26 cellular contexts compared by ENCODE assay signal in genomic region chr14:69351385-69351784, GRCh38. TPM values are rescaled to one million over a fixed set of nuclear protein-coding genes. Genes with fewer than 3 reads are reported as not detected.
A peak's percentile ranks its signal among the peaks of the same experiment; 100 is the strongest.
DNase-seq lines count a peak whose midpoint lies in the region; ATAC-seq, FAIRE-seq and TF ChIP-seq lines count a peak whose summit lies in the region.
"Had no signal": no experiment of that assay in that cellular context is flagged by ENCODE, and none has a peak within 500 bp of the region (broad histone marks: within the 10 kb centered on the region; RNA-seq: fewer than 3 reads in every experiment).

No MANE protein-coding gene starts in this region.

- POLR2A ChIA-PET in endothelial cell of umbilical vein (lab: Charles Lee) = no interaction called here

- H3K9ac ChIP-seq in OCI-LY3 (ENCODE audit: low read length) (no peak overlapping the region), endothelial cell of umbilical vein (replicated peaks; ENCODE audit: extremely low read depth, insufficient read depth, low read length) (no peak overlapping the region)
- H3K9ac ChIP-seq: BLaER1 had no signal

- H4K20me1 ChIP-seq in OCI-LY3 (ENCODE audit: insufficient read depth, low read length) (no peaks in the 10 kb centered on the region), endothelial cell of umbilical vein (replicated peaks; ENCODE audit: control insufficient read depth, extremely low read depth, insufficient read depth, low read length) (no peaks in the 10 kb centered on the region)
- H4K20me1 ChIP-seq: BLaER1 had no signal

- no peak for TF ChIP-seq POLR2A in endothelial cell of umbilical vein (IDR thresholded peaks at IDR 0.05; ENCODE audit: low read depth, low read length)

- peak; percentile 37 for FAIRE-seq in endothelial cell of umbilical vein (lab: Jason Lieb, UNC)
- FAIRE-seq: A204.1 had no signal

- H3K9me3 ChIP-seq in OCI-LY3 (ENCODE audit: insufficient read depth, low read length) (no peaks in the 10 kb centered on the region), endothelial cell of umbilical vein (replicated peaks; ENCODE audit: control insufficient read depth, insufficient read depth, low read length) (no peaks in the 10 kb centered on the region), upper lobe of right lung (no peaks in the 10 kb centered on the region), right atrium auricular region (no peaks in the 10 kb centered on the region)
- H3K9me3 ChIP-seq: adrenal gland, BLaER1, ovary had no signal

- peaks cover 64% of the 10 kb centered on the region for H3K4me1 ChIP-seq in OCI-LY3 (ENCODE audit: low read length)
- no peaks in the 10 kb centered on the region for H3K4me1 ChIP-seq in endothelial cell of umbilical vein (ENCODE audit: control insufficient read depth, extremely low read depth, insufficient read depth, low read length)
- H3K4me1 ChIP-seq in upper lobe of right lung = no peaks in the 10 kb centered on the region
- H3K4me1 ChIP-seq in right atrium auricular region = peaks cover 0 to 15% of the 10 kb centered on the region in 2 donors

- H3K27me3 ChIP-seq in OCI-LY3 (ENCODE audit: low read depth, low read length) (no peaks in the 10 kb centered on the region), endothelial cell of umbilical vein (ENCODE audit: control insufficient read depth in 2 of 2, insufficient read depth in 2 of 2, low read length in 2 of 2) (no peaks in the 10 kb centered on the region), upper lobe of right lung (no peaks in the 10 kb centered on the region), right atrium auricular region (no peaks in the 10 kb centered on the region)
- H3K27me3 ChIP-seq: adrenal gland, BLaER1, ovary had no signal

- H3K4me3 ChIP-seq in OCI-LY3 (ENCODE audit: low read length) (no peak overlapping the region), endothelial cell of umbilical vein (replicated peaks in 1 of 3; ENCODE audit: insufficient read depth in 1 of 3, low read depth in 1 of 3, low read length in 3 of 3) (no peak overlapping the region), upper lobe of right lung (no peak overlapping the region), right atrium auricular region (no peak overlapping the region)
- H3K4me3 ChIP-seq: adrenal gland, BLaER1, ovary had no signal

- no peaks in the 10 kb centered on the region for H3K9me1 ChIP-seq in endothelial cell of umbilical vein (replicated peaks; ENCODE audit: control insufficient read depth, extremely low read depth, insufficient read depth, low read length)

- H3K4me2 ChIP-seq in OCI-LY3 (ENCODE audit: low read length) (peak overlapping the region; percentile 1; the same call in 1 of the 2 replicates), endothelial cell of umbilical vein (ENCODE audit: insufficient read depth, low read length) (no peak overlapping the region)
- H3K4me2 ChIP-seq: BLaER1 had no signal

- dilution Hi-C loops in endothelial cell of umbilical vein (cut with MboI; ENCODE audit: extremely low pct_ligation_motif_present, low sequenced_read_pairs) = no loop called here

- CTCF ChIA-PET in endothelial cell of umbilical vein (lab: Charles Lee) = interaction anchor here (0.7 to 1.2 kb wide), 3 partner anchors 10 to 109 kb away, joined by 3 read pairs; no protein-coding TSS in a partner anchor

- DNase-seq in SKM-1 treated with dmso at 0.1 percent for 144 hours (lab: John Stamatoyannopoulos, UW; ENCODE audit: unreplicated experiment) = peak; percentile 1
- no peak for DNase-seq in SKM-1 (lab: John Stamatoyannopoulos, UW; ENCODE audit: unreplicated experiment)
- DNase-seq in endothelial cell of umbilical vein (ENCODE audit: low read depth, low spot score) = no peak
- no peak for DNase-seq in upper lobe of right lung
- DNase-seq in left cardiac atrium = no peak
- DNase-seq in right atrium auricular region (ENCODE audit: low spot score) = no peak
- DNase-seq: activated CD4-positive, alpha-beta T cell treated with anti-CD3 and anti-CD28 coated beads, Interleukin-2, amount 50 U/mL, for 4 hours; activated gamma-delta T cell treated with Interleukin-2 at 50 U/mL for 16 hours; adrenal gland; Calu3; IMR-90; islet precursor cell; mammary epithelial cell; NCI-H1092; NCI-H2029 treated with DMSO at 0.1 percent for 48 hours; NK-92 treated with Interleukin-12 subunit alpha and Interleukin-12 subunit beta, amount 100 ng/mL, for 24 hours; ovary had no signal

- no peak overlapping the region for H3K27ac ChIP-seq in OCI-LY3 (ENCODE audit: low read length)
- H3K27ac ChIP-seq in endothelial cell of umbilical vein (ENCODE audit: insufficient read depth, low read depth, low read length) = no peak overlapping the region
- H3K27ac ChIP-seq in upper lobe of right lung = no peak overlapping the region
- H3K27ac ChIP-seq in right atrium auricular region = no peak overlapping the region
- H3K27ac ChIP-seq: adrenal gland, BLaER1, epithelial cell of prostate, foreskin keratinocyte, HL-60, ovary, VCaP had no signal

- BruUV-seq in endothelial cell of umbilical vein (replicated peaks; lab: Mats Ljungman, UMichigan) = no TSS peak

- TF ChIP-seq CTCF in OCI-LY3 (IDR thresholded peaks at IDR 0.05; ENCODE audit: low read depth, low read length) = no peak
- no peak for TF ChIP-seq CTCF in endothelial cell of umbilical vein (IDR thresholded peaks at IDR 0.05; ENCODE audit: extremely low read depth in 1 of 2, insufficient read depth in 1 of 2, low read depth in 1 of 2, low read length in 2 of 2)
- no peak for TF ChIP-seq CTCF in upper lobe of right lung (IDR thresholded peaks at IDR 0.05)
- TF ChIP-seq CTCF in right atrium auricular region (IDR thresholded peaks at IDR 0.05) = no peak

- intact Hi-C loops in endothelial cell of umbilical vein (cut with micrococcal nuclease) = no loop called here
- intact Hi-C loops in upper lobe of right lung (cut with DNase I) = loop anchor here (10.0 kb wide), 1 partner anchor 107 kb away; no protein-coding TSS in a partner anchor
- intact Hi-C loops in left cardiac atrium (cut with DNase I) = loop anchor here in 1 of 2 donors (10.0 kb wide), 1 partner anchor 97 kb away; no protein-coding TSS in a partner anchor

- H3K36me3 ChIP-seq in OCI-LY3 (replicated peaks; ENCODE audit: low read depth, low read length) = no peaks in the 10 kb centered on the region
- no peaks in the 10 kb centered on the region for H3K36me3 ChIP-seq in endothelial cell of umbilical vein (ENCODE audit: control insufficient read depth in 2 of 2, extremely low read depth in 1 of 2, insufficient read depth in 2 of 2, low read length in 2 of 2)
- H3K36me3 ChIP-seq in upper lobe of right lung = no peaks in the 10 kb centered on the region
- peaks cover 5% of the 10 kb centered on the region for H3K36me3 ChIP-seq in right atrium auricular region
- H3K36me3 ChIP-seq: adrenal gland, BLaER1, ovary had no signal

- H3K79me2 ChIP-seq in OCI-LY3 (ENCODE audit: low read length) = peaks cover 3% of the 10 kb centered on the region; the same call in 1 of the 2 replicates
- no peaks in the 10 kb centered on the region for H3K79me2 ChIP-seq in endothelial cell of umbilical vein (ENCODE audit: control insufficient read depth, insufficient read depth, low read length)

- H2AFZ ChIP-seq in OCI-LY3 (ENCODE audit: low read depth, low read length) (no peak overlapping the region), endothelial cell of umbilical vein (ENCODE audit: low read depth, low read length) (no peak overlapping the region)

- ATAC-seq in upper lobe of right lung = peak; percentile 45
- ATAC-seq in left cardiac atrium = no peak
- ATAC-seq in GM21619 (IDR thresholded peaks at IDR 0.05; ENCODE audit: unreplicated experiment) = no peak
- ATAC-seq: foreskin keratinocyte, sciatic nerve had no signal

TF ChIP-seq in endothelial cell of umbilical vein, 7 proteins besides CTCF, POLR2A, EP300 and RAD21:
- TF ChIP-seq EZH2 (IDR thresholded peaks at IDR 0.05; ENCODE audit: borderline replicate concordance, low read depth, low read length, severe bottlenecking) (no peak), POLR2AphosphoS5 (IDR thresholded peaks at IDR 0.05; ENCODE audit: insufficient read depth, low read depth, low read length) (no peak), MAX (IDR thresholded peaks at IDR 0.05; ENCODE audit: insufficient read depth, insufficient read length) (no peak), FOS (IDR thresholded peaks at IDR 0.05; ENCODE audit: borderline replicate concordance, insufficient read depth, low read length) (no peak), MYC (IDR thresholded peaks at IDR 0.05; ENCODE audit: low read depth, low read length) (no peak), GATA2 (IDR thresholded peaks at IDR 0.05; ENCODE audit: insufficient read depth, insufficient read length, low read depth, low read length) (no peak), JUN (IDR thresholded peaks at IDR 0.05; ENCODE audit: borderline replicate concordance, insufficient read depth, insufficient read length, low read depth) (no peak)

RNA-seq across cellular contexts. Expression of gene ERH, which starts 46.7 kb away (rescaled TPM):
- 263 and 273 TPM in 2 replicates for total RNA-seq in endothelial cell of umbilical vein
- 127 and 157 TPM in 2 replicates for polyA plus RNA-seq in endothelial cell of umbilical vein
- 144 and 156 TPM in 2 replicates for polyA plus RNA-seq in endothelial cell of umbilical vein (2011; cell fraction: cytosol; rRNA removed)
- polyA plus RNA-seq in endothelial cell of umbilical vein (2011; cell fraction: nucleus; rRNA removed) = 51.7 and 53.8 TPM in 2 replicates
- polyA plus RNA-seq in endothelial cell of umbilical vein (2012) = 192 and 238 TPM in 2 replicates
- polyA minus RNA-seq in endothelial cell of umbilical vein = 71.9 and 111 TPM in 2 replicates
- polyA minus RNA-seq in endothelial cell of umbilical vein (2011; cell fraction: cytosol; rRNA and poly(A)+ RNA removed) = 140 TPM
- polyA minus RNA-seq in endothelial cell of umbilical vein (2011; cell fraction: nucleus; rRNA and poly(A)+ RNA removed) = 33.5 and 51.1 TPM in 2 replicates
- total RNA-seq in upper lobe of right lung = 114 TPM
- 100 to 1,000 TPM; 113 to 150 TPM for total RNA-seq in left cardiac atrium
- total RNA-seq in right atrium auricular region = 10 to 100 TPM; 47.1 to 55.1 TPM

RNA-seq across cellular contexts. Expression of gene SLC39A9, which starts 47.1 kb away (rescaled TPM):
- total RNA-seq in endothelial cell of umbilical vein (52.1 and 55.2 TPM in 2 replicates), upper lobe of right lung (55.6 TPM), left cardiac atrium (10 to 100 TPM; 25.7 to 36.0 TPM), right atrium auricular region (10 to 100 TPM; 29.3 to 37.5 TPM)
- polyA plus RNA-seq in endothelial cell of umbilical vein = 39.8 and 40.8 TPM in 2 replicates
- 34.5 and 37.5 TPM in 2 replicates for polyA plus RNA-seq in endothelial cell of umbilical vein (2011; cell fraction: cytosol; rRNA removed)
- 34.1 and 42.7 TPM in 2 replicates for polyA plus RNA-seq in endothelial cell of umbilical vein (2011; cell fraction: nucleus; rRNA removed)
- 26.8 and 32.5 TPM in 2 replicates for polyA plus RNA-seq in endothelial cell of umbilical vein (2012)
- 147 and 153 TPM in 2 replicates for polyA minus RNA-seq in endothelial cell of umbilical vein
- polyA minus RNA-seq in endothelial cell of umbilical vein (2011; cell fraction: cytosol; rRNA and poly(A)+ RNA removed) = 75.0 TPM
- 41.5 and 58.3 TPM in 2 replicates for polyA minus RNA-seq in endothelial cell of umbilical vein (2011; cell fraction: nucleus; rRNA and poly(A)+ RNA removed)
